Comparison of ENCODE assay signal across 1 cellular context in the genomic region with DNA sequence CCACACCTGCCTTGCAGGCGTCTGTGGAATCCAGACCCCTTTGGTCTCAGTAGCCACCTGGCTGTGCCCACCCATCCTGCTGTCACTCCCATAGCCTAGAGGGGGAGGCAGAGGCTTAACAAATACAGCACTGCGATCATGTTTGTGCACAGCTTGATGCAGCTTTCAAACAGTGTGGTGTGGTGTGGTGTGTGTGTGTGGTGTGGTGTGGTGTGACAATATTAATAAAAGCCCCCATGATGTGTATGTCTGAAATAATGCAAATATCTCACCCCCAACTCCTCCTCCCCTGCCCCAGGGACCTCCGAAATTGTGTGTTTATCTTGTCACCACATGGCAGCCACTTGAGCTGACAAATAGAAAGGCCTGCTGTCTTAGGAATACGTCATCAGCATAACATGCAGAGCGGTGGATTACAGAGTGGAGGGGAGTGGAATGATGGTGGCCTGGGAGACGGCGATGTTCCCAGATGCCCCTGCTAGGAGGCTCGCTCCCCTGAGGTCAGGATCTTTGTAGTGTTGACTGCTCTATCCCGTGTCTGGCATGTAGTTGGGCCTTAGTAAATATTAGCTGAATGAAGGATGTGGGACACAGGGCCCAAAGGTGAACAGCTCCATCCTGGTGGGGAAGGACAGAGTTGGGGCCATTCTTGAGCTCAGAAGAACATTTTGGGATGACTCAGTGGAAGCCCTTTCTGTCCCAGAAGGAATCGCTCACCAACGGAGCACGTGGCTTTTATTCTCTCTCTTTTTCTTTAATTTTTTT.
TF ChIP-seq lines count a peak whose summit lies in the region.

No MANE protein-coding gene starts in this region.

TF ChIP-seq in HepG2, 621 proteins besides CTCF, POLR2A, EP300 and RAD21 (continued from another document and continues in another):
- TF ChIP-seq, protein P1, sequence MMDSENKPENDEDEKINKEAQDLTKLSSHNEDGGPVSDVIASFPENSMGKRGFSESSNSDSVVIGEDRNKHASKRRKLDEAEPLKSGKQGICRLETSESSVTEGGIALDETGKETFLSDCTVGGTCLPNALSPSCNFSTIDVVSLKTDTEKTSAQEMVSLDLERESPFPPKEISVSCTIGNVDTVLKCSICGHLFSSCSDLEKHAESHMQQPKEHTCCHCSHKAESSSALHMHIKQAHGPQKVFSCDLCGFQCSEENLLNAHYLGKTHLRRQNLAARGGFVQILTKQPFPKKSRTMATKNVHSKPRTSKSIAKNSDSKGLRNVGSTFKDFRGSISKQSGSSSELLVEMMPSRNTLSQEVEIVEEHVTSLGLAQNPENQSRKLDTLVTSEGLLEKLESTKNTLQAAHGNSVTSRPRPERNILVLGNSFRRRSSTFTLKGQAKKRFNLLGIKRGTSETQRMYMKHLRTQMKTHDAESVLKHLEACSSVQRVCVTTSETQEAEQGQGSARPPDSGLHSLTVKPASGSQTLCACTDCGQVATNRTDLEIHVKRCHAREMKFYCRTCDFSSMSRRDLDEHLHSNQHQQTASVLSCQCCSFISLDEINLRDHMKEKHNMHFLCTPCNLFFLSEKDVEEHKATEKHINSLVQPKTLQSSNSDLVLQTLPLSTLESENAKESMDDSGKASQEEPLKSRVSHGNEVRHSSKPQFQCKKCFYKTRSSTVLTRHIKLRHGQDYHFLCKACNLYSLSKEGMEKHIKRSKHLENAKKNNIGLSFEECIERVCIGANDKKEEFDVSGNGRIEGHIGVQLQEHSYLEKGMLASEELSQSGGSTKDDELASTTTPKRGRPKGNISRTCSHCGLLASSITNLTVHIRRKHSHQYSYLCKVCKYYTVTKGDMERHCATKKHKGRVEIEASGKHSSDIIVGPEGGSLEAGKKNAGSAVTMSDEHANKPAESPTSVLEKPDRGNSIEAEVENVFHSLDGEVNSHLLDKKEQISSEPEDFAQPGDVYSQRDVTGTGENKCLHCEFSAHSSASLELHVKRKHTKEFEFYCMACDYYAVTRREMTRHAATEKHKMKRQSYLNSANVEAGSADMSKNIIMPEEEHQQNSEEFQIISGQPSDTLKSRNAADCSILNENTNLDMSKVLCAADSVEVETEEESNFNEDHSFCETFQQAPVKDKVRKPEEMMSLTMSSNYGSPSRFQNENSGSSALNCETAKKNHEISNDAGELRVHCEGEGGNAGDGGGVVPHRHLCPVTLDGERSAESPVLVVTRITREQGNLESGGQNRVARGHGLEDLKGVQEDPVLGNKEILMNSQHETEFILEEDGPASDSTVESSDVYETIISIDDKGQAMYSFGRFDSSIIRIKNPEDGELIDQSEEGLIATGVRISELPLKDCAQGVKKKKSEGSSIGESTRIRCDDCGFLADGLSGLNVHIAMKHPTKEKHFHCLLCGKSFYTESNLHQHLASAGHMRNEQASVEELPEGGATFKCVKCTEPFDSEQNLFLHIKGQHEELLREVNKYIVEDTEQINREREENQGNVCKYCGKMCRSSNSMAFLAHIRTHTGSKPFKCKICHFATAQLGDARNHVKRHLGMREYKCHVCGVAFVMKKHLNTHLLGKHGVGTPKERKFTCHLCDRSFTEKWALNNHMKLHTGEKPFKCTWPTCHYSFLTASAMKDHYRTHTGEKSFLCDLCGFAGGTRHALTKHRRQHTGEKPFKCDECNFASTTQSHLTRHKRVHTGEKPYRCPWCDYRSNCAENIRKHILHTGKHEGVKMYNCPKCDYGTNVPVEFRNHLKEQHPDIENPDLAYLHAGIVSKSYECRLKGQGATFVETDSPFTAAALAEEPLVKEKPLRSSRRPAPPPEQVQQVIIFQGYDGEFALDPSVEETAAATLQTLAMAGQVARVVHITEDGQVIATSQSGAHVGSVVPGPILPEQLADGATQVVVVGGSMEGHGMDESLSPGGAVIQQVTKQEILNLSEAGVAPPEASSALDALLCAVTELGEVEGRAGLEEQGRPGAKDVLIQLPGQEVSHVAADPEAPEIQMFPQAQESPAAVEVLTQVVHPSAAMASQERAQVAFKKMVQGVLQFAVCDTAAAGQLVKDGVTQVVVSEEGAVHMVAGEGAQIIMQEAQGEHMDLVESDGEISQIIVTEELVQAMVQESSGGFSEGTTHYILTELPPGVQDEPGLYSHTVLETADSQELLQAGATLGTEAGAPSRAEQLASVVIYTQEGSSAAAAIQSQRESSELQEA (CRISPR knock-in tag; IDR thresholded peaks at IDR 0.05; ENCODE audit: not compliant biosample characterization), result no peak
- TF ChIP-seq TRIM24 (CRISPR knock-in tag; IDR thresholded peaks at IDR 0.05) (no peak), ZNF512B (CRISPR knock-in tag; IDR thresholded peaks at IDR 0.05; ENCODE audit: borderline replicate concordance) (no peak), ARNT (IDR thresholded peaks at IDR 0.05) (no peak), ETS1 (CRISPR knock-in tag; IDR thresholded peaks at IDR 0.05) (no peak), ZNF746 (CRISPR knock-in tag; IDR thresholded peaks at IDR 0.05) (no peak), ZNF550 (CRISPR knock-in tag; IDR thresholded peaks at IDR 0.05; ENCODE audit: borderline replicate concordance) (no peak), GABPB1 (CRISPR knock-in tag; IDR thresholded peaks at IDR 0.05) (no peak), RBM22 (optimal IDR thresholded peaks at IDR 0.05; ENCODE audit: low read length) (peak; percentile 45), ZNF878 (CRISPR knock-in tag; IDR thresholded peaks at IDR 0.05) (no peak), ZNF350 (CRISPR knock-in tag; IDR thresholded peaks at IDR 0.05; ENCODE audit: borderline replicate concordance, low read depth) (peak; percentile 42; the same call in 1 of the 2 replicates), HOMEZ (CRISPR knock-in tag; IDR thresholded peaks at IDR 0.05; ENCODE audit: low read depth) (0 out of 2 replicates have a peak, but pooled peaks have one; percentile 36), EZH2 (conservative IDR thresholded peaks at IDR 0.05; ENCODE audit: low read depth, low read length) (no peak), ZNF451 (CRISPR knock-in tag; IDR thresholded peaks at IDR 0.05) (no peak), PAXIP1 (CRISPR knock-in tag; conservative IDR thresholded peaks at IDR 0.05) (peak; percentile 86), PCBP2 (optimal IDR thresholded peaks at IDR 0.05; ENCODE audit: low read depth, low read length, poor library complexity, severe bottlenecking) (no peak), CC2D1A (CRISPR knock-in tag; IDR thresholded peaks at IDR 0.05) (no peak), HIVEP1 (CRISPR knock-in tag; IDR thresholded peaks at IDR 0.05) (no peak), SNAI1 (CRISPR knock-in tag; IDR thresholded peaks at IDR 0.05; ENCODE audit: borderline replicate concordance) (no peak)
- TF ChIP-seq, protein P2, sequence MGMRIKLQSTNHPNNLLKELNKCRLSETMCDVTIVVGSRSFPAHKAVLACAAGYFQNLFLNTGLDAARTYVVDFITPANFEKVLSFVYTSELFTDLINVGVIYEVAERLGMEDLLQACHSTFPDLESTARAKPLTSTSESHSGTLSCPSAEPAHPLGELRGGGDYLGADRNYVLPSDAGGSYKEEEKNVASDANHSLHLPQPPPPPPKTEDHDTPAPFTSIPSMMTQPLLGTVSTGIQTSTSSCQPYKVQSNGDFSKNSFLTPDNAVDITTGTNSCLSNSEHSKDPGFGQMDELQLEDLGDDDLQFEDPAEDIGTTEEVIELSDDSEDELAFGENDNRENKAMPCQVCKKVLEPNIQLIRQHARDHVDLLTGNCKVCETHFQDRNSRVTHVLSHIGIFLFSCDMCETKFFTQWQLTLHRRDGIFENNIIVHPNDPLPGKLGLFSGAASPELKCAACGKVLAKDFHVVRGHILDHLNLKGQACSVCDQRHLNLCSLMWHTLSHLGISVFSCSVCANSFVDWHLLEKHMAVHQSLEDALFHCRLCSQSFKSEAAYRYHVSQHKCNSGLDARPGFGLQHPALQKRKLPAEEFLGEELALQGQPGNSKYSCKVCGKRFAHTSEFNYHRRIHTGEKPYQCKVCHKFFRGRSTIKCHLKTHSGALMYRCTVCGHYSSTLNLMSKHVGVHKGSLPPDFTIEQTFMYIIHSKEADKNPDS (CRISPR knock-in tag; IDR thresholded peaks at IDR 0.05), result no peak
- TF ChIP-seq, protein P3, sequence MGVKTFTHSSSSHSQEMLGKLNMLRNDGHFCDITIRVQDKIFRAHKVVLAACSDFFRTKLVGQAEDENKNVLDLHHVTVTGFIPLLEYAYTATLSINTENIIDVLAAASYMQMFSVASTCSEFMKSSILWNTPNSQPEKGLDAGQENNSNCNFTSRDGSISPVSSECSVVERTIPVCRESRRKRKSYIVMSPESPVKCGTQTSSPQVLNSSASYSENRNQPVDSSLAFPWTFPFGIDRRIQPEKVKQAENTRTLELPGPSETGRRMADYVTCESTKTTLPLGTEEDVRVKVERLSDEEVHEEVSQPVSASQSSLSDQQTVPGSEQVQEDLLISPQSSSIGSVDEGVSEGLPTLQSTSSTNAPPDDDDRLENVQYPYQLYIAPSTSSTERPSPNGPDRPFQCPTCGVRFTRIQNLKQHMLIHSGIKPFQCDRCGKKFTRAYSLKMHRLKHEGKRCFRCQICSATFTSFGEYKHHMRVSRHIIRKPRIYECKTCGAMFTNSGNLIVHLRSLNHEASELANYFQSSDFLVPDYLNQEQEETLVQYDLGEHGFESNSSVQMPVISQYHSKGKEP (CRISPR knock-in tag; IDR thresholded peaks at IDR 0.05), result no peak
- TF ChIP-seq, protein P4, sequence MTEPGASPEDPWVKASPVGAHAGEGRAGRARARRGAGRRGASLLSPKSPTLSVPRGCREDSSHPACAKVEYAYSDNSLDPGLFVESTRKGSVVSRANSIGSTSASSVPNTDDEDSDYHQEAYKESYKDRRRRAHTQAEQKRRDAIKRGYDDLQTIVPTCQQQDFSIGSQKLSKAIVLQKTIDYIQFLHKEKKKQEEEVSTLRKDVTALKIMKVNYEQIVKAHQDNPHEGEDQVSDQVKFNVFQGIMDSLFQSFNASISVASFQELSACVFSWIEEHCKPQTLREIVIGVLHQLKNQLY (CRISPR knock-in tag; IDR thresholded peaks at IDR 0.05), result 0 out of 2 replicates have a peak, but pooled peaks have one; percentile 23
- TF ChIP-seq, protein P5, sequence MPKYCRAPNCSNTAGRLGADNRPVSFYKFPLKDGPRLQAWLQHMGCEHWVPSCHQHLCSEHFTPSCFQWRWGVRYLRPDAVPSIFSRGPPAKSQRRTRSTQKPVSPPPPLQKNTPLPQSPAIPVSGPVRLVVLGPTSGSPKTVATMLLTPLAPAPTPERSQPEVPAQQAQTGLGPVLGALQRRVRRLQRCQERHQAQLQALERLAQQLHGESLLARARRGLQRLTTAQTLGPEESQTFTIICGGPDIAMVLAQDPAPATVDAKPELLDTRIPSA (CRISPR knock-in tag; IDR thresholded peaks at IDR 0.05; ENCODE audit: borderline replicate concordance), result no peak; the same call in 1 of the 2 replicates
